ENCODE assay signal across 8 cellular contexts in the genomic region with DNA sequence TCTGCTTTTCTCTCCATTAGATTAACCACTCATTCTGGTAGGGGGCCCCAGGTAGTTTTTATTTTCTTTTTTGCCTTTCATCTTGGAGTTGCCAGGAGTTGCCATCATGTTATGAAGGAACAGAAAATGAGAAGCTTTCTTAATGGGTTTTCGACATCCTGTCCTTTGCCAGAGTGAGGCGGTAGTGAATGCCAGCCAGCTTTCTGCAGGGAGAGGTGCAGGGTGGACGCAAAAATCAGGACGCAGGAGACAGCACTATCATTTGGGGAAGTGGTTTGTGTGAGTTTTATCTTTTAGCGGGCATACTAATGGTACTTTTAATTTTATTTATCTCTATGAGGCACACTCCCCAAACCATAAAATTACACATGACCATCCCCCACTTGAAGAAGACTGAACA. TPM values are rescaled to one million over a fixed set of nuclear protein-coding genes. Genes with fewer than 3 reads are reported as not detected.
DNase-seq lines count a peak whose midpoint lies in the region; ATAC-seq and TF ChIP-seq lines count a peak whose summit lies in the region.

No MANE protein-coding gene starts in this region.

- H4K20me1 ChIP-seq in MM.1S (ENCODE audit: insufficient read depth, low read length): no peaks in the 10 kb centered on the region

- peaks cover 54% of the 10 kb centered on the region for H3K27me3 Mint-ChIP-seq in CD8-positive, alpha-beta T cell (ENCODE audit: low read depth)

- no peak for ATAC-seq in CD8-positive, alpha-beta T cell
- ATAC-seq in left lung (peak; percentile 33), upper lobe of right lung (peak; percentile 34), GM21529 (IDR thresholded peaks at IDR 0.05; ENCODE audit: unreplicated experiment) (no peak)

- DNase-seq in CD8-positive, alpha-beta T cell: no peak
- peak; percentile 12 for DNase-seq in MM.1S
- DNase-seq in brain microvascular endothelial cell: no peak
- DNase-seq in left lung: no peak
- DNase-seq in upper lobe of right lung: no peak
- DNase-seq in NCI-H2107 treated with DMSO at 0.1 percent for 48 hours (lab: John Stamatoyannopoulos, UW; ENCODE audit: unreplicated experiment): no peak
- DNase-seq in cortex of kidney (lab: John Stamatoyannopoulos, UW): no peak

- H3K79me2 ChIP-seq in MM.1S (ENCODE audit: low read length): 0 out of 2 replicates have a peak, but pooled peaks cover 3% of the 10 kb centered on the region

- H3K4me1 Mint-ChIP-seq in CD8-positive, alpha-beta T cell (ENCODE audit: low read depth): peaks cover 19% of the 10 kb centered on the region

- intact Hi-C loops in CD8-positive, alpha-beta T cell (cut with DNase I, micrococcal nuclease): no loop called here
- intact Hi-C loops in left lung (cut with DNase I): no loop called here
- intact Hi-C loops in upper lobe of right lung (cut with DNase I): no loop called here

- H3K9me3 ChIP-seq in CD8-positive, alpha-beta T cell (ENCODE audit: low read length): no peaks in the 10 kb centered on the region
- H3K9me3 ChIP-seq in MM.1S (replicated peaks; ENCODE audit: insufficient read depth, low read length): no peaks in the 10 kb centered on the region
- no peaks in the 10 kb centered on the region for H3K9me3 ChIP-seq in left lung
- no peaks in the 10 kb centered on the region for H3K9me3 ChIP-seq in upper lobe of right lung

- CTCF ChIA-PET in CD8-positive, alpha-beta T cell (lab: Charles Lee): no interaction called here

- peak overlapping the region; percentile 78 for H3K4me2 ChIP-seq in MM.1S (ENCODE audit: low read depth, low read length)

- H3K9me2 ChIP-seq in MM.1S (replicated peaks; ENCODE audit: insufficient read depth, low read length): no peaks in the 10 kb centered on the region

- H3K9ac ChIP-seq in MM.1S (ENCODE audit: low read length): peak overlapping the region; percentile 56; the same call in 1 of the 2 replicates

- POLR2A ChIA-PET in CD8-positive, alpha-beta T cell (lab: Charles Lee): no interaction called here

- peaks cover 7% of the 10 kb centered on the region for H3K4me1 ChIP-seq in CD8-positive, alpha-beta T cell (ENCODE audit: insufficient read depth, low read length)
- peaks cover 12% of the 10 kb centered on the region; the same call in 1 of the 2 replicates for H3K4me1 ChIP-seq in MM.1S (ENCODE audit: low read length)
- H3K4me1 ChIP-seq in left lung: peaks cover 9 to 27% of the 10 kb centered on the region in 2 donors
- peaks cover 27% of the 10 kb centered on the region for H3K4me1 ChIP-seq in upper lobe of right lung

- H3K27ac ChIP-seq in CD8-positive, alpha-beta T cell (ENCODE audit: low read depth, low read length): no peak overlapping the region
- H3K27ac ChIP-seq in MM.1S (ENCODE audit: low read length) (no peak overlapping the region), brain microvascular endothelial cell (peak overlapping the region; percentile 98), left lung (peak overlapping the region; percentile 84 to 88), upper lobe of right lung (peak overlapping the region; percentile 85)

- H3K27me3 ChIP-seq in CD8-positive, alpha-beta T cell (ENCODE audit: insufficient read depth, low read length): peaks cover 6% of the 10 kb centered on the region
- H3K27me3 ChIP-seq in MM.1S (replicated peaks; ENCODE audit: insufficient read depth, low read length) (no peaks in the 10 kb centered on the region), brain microvascular endothelial cell (replicated peaks) (no peaks in the 10 kb centered on the region), left lung (peaks cover 0 to 41% of the 10 kb centered on the region in 2 donors), upper lobe of right lung (no peaks in the 10 kb centered on the region)

- no peaks in the 10 kb centered on the region for H3K36me3 Mint-ChIP-seq in CD8-positive, alpha-beta T cell

- in situ Hi-C loops in brain microvascular endothelial cell (cut with HindIII; ENCODE audit: low pct_ligation_motif_present, low sequenced_read_pairs): no loop called here

- no peak for TF ChIP-seq CTCF in CD8-positive, alpha-beta T cell (IDR thresholded peaks at IDR 0.05)
- TF ChIP-seq CTCF in MM.1S (IDR thresholded peaks at IDR 0.05; ENCODE audit: low read length): peak; percentile 35
- peak; percentile 54 for TF ChIP-seq CTCF in brain microvascular endothelial cell (IDR thresholded peaks at IDR 0.05; ENCODE audit: low read depth, low read length, missing control alignments)
- TF ChIP-seq CTCF in left lung (IDR thresholded peaks at IDR 0.05): no peak
- TF ChIP-seq CTCF in upper lobe of right lung (IDR thresholded peaks at IDR 0.05): peak; percentile 14

- peak overlapping the region; percentile 92 for H2AFZ ChIP-seq in MM.1S (ENCODE audit: low read length)

- peak overlapping the region; percentile 63 for H3K4me3 Mint-ChIP-seq in CD8-positive, alpha-beta T cell

- H3K9me3 Mint-ChIP-seq in CD8-positive, alpha-beta T cell: no peaks in the 10 kb centered on the region

- H3K36me3 ChIP-seq in CD8-positive, alpha-beta T cell (ENCODE audit: insufficient read depth, low read length): no peaks in the 10 kb centered on the region
- H3K36me3 ChIP-seq in MM.1S (replicated peaks; ENCODE audit: insufficient read depth, low read length): no peaks in the 10 kb centered on the region
- no peaks in the 10 kb centered on the region for H3K36me3 ChIP-seq in brain microvascular endothelial cell (replicated peaks)
- H3K36me3 ChIP-seq in left lung: no peaks in the 10 kb centered on the region
- H3K36me3 ChIP-seq in upper lobe of right lung: no peaks in the 10 kb centered on the region

- no peak overlapping the region for H3K4me3 ChIP-seq in CD8-positive, alpha-beta T cell (ENCODE audit: low read depth, low read length)
- H3K4me3 ChIP-seq in MM.1S (ENCODE audit: low read length) (peak overlapping the region; percentile 91), brain microvascular endothelial cell (ENCODE audit: low read depth, low read length) (peak overlapping the region; percentile 74), left lung (peak overlapping the region; percentile 47 to 63), upper lobe of right lung (peak overlapping the region; percentile 62)

- no peak overlapping the region for H3K27ac Mint-ChIP-seq in CD8-positive, alpha-beta T cell

- H3F3A ChIP-seq in MM.1S (ENCODE audit: insufficient read depth, low read length): peaks cover 14% of the 10 kb centered on the region

RNA-seq across cellular contexts. Expression of a gene that starts 1.7 kb away (rescaled TPM):
- under 1 TPM; 0.08 to 0.31 TPM for total RNA-seq in CD8-positive, alpha-beta T cell
- total RNA-seq in left lung (10 to 100 TPM; 39.1 to 45.3 TPM), upper lobe of right lung (85.7 TPM)

Comparison
In these comparisons a context has a peak if more than half of its experiments do, and no peak if none do; other contexts are left out.
1. ATAC-seq: peak in left lung (single experiment) and upper lobe of right lung (single experiment); none in CD8-positive, alpha-beta T cell (single experiment) and GM21529 (single experiment).
2. H3K27ac ChIP-seq: peak in brain microvascular endothelial cell (single experiment), left lung (2 of 2) and upper lobe of right lung (single experiment); none in CD8-positive, alpha-beta T cell (single experiment) and MM.1S (single experiment).
3. CTCF ChIP-seq: peak in MM.1S (single experiment), brain microvascular endothelial cell (single experiment) and upper lobe of right lung (single experiment); none in CD8-positive, alpha-beta T cell (single experiment) and left lung (0 of 2).
4. RNA of a gene that starts 1.7 kb away (total RNA-seq): 85.7 TPM in upper lobe of right lung (single experiment) and 39.1 to 45.3 TPM in left lung; 0.08 to 0.31 TPM in CD8-positive, alpha-beta T cell; every median in the first group is over 10 times any median in the second.